ENCODE assay signal across 22 cellular contexts in genomic region chr14:90405101-90405500, GRCh38. TPM values are rescaled to one million over a fixed set of nuclear protein-coding genes. Genes with fewer than 3 reads are reported as not detected.
DNase-seq lines count a peak whose midpoint lies in the region; ATAC-seq, FAIRE-seq and TF ChIP-seq lines count a peak whose summit lies in the region.
"Had no signal": no experiment of that assay in that cellular context is flagged by ENCODE, and none has a peak within 500 bp of the region (broad histone marks: within the 10 kb centered on the region; RNA-seq: fewer than 3 reads in every experiment).

No MANE protein-coding gene starts in this region.

- H3K4me1 ChIP-seq in CD4-positive, alpha-beta memory T cell (ENCODE audit: insufficient read depth, low read length), result peaks cover 40% of the 10 kb centered on the region
- H3K4me1 ChIP-seq in HCT116 (ENCODE audit: control insufficient read depth in 1 of 2, insufficient read depth in 2 of 2, low read length in 2 of 2) (peaks cover 0 to 4% of the 10 kb centered on the region in 2 experiments; a peak in 2 of 4 replicates), GM12878 (ENCODE audit: control insufficient read depth, insufficient read depth, low read length) (peaks cover 2% of the 10 kb centered on the region; the same call in 1 of the 2 replicates), rectal smooth muscle tissue (ENCODE audit: control insufficient read depth, insufficient read depth, low read length) (peaks cover 80% of the 10 kb centered on the region)

- no peaks in the 10 kb centered on the region for H3K9me3 ChIP-seq in CD4-positive, alpha-beta memory T cell (ENCODE audit: control insufficient read depth in 1 of 2, low read length in 2 of 2)
- no peaks in the 10 kb centered on the region for H3K9me3 ChIP-seq in HCT116 (ENCODE audit: control insufficient read depth in 1 of 2, insufficient read depth in 1 of 2, low read depth in 1 of 2, low read length in 2 of 2)
- no peaks in the 10 kb centered on the region for H3K9me3 ChIP-seq in GM12878 (replicated peaks; ENCODE audit: control insufficient read depth, insufficient read depth, low read length)
- H3K9me3 ChIP-seq: mucosa of descending colon had no signal

- in situ Hi-C loops in GM12878 (cut with MboI), result no loop called here

- H3K9me3 Mint-ChIP-seq in CD4-positive, alpha-beta memory T cell, result peaks cover 0 to 5% (median 0%) of the 10 kb centered on the region in 8 donors
- H3K9me3 Mint-ChIP-seq: activated naive CD8-positive, alpha-beta T cell treated with anti-CD3 and anti-CD28 coated beads, Interleukin-2, amount 10 ng/mL, durations not matched to agents 7 days and 5 days; GM23338; T-helper 1 cell treated with Interleukin-12 subunit alpha and Interleukin-12 subunit beta and Interleukin-4 antibody, amounts not matched to agents 30 μg/mL and 1 μg/mL, for 36 hours had no signal

- H3K36me3 Mint-ChIP-seq in CD4-positive, alpha-beta memory T cell, result peaks cover 68 to 76% of the 10 kb centered on the region in 2 donors

- no peak for FAIRE-seq in GM12878 (lab: Jason Lieb, UNC)
- FAIRE-seq: GM12891 had no signal

- SMC1A ChIA-PET in GM12878 (lab: Charles Lee; ENCODE audit: uncharacterized antibody, unreplicated experiment), result no interaction called here

- TF ChIP-seq POLR2A in HCT116 (IDR thresholded peaks at IDR 0.05; ENCODE audit: borderline replicate concordance, extremely low read depth, insufficient read depth, insufficient read length) (no peak), GM12878 (IDR thresholded peaks at IDR 0.05; ENCODE audit: low read depth, low read length) (no peak)

- ATAC-seq in HCT116 (no peak), GM12878 (no peak)
- ATAC-seq: GM23338, left cardiac atrium, mucosa of descending colon had no signal

- POLR2A ChIA-PET in CD4-positive, alpha-beta memory T cell (lab: Charles Lee; ENCODE audit: partially characterized antibody), result interaction anchor here (0.8 to 18.5 kb wide), 4 partner anchors 8 to 149 kb away, joined by 4 to 1009 read pairs (median 15); partner anchors contain the start of genes CALM1 and PSMC1
- POLR2A ChIA-PET in HCT116 (lab: Charles Lee) (no interaction called here), GM12878 (lab: Charles Lee) (no interaction called here)

- TF ChIP-seq RAD21 in HCT116 (IDR thresholded peaks at IDR 0.05; ENCODE audit: low read depth), result no peak
- no peak for TF ChIP-seq RAD21 in GM12878 (IDR thresholded peaks at IDR 0.05; ENCODE audit: insufficient read depth, low read depth, low read length)

- H2AFZ ChIP-seq in HCT116 (ENCODE audit: low read depth, low read length, poor library complexity, severe bottlenecking) (no peak overlapping the region), GM12878 (ENCODE audit: control insufficient read depth, low read depth, low read length) (no peak overlapping the region)
- H2AFZ ChIP-seq: GM23338 had no signal

- BruUV-seq in HCT116 (replicated peaks; lab: Mats Ljungman, UMichigan), result TSS peak; percentile 5
- BruUV-seq in GM12878 (replicated peaks; lab: Mats Ljungman, UMichigan), result TSS peak; percentile 27

- WGBS in GM12878 (ENCODE audit: insufficient coverage, insufficient replicate concordance, low lambda C conversion rate, missing lambda C conversion rate), result 85% methylated on average over 9 of the region's 9 CpGs

- no peak overlapping the region for H3K4me3 Mint-ChIP-seq in CD4-positive, alpha-beta memory T cell
- H3K4me3 Mint-ChIP-seq: activated naive CD8-positive, alpha-beta T cell treated with anti-CD3 and anti-CD28 coated beads, Interleukin-2, amount 10 ng/mL, durations not matched to agents 7 days and 5 days; GM23338; T-helper 1 cell treated with Interleukin-12 subunit alpha and Interleukin-12 subunit beta and Interleukin-4 antibody, amounts not matched to agents 30 μg/mL and 1 μg/mL, for 36 hours had no signal

- H3K27me3 ChIP-seq in CD4-positive, alpha-beta memory T cell (ENCODE audit: insufficient read depth, low read length), result no peaks in the 10 kb centered on the region
- H3K27me3 ChIP-seq in HCT116 (ENCODE audit: insufficient read depth, low read length) (no peaks in the 10 kb centered on the region), GM12878 (replicated peaks in 1 of 2; ENCODE audit: control insufficient read depth in 2 of 2, insufficient read depth in 2 of 2, low read length in 1 of 2) (no peaks in the 10 kb centered on the region), rectal smooth muscle tissue (ENCODE audit: control insufficient read depth, insufficient read depth, low read length) (no peaks in the 10 kb centered on the region)
- H3K27me3 ChIP-seq: cardiac muscle cell had no signal

- H3K9ac ChIP-seq in HCT116 (ENCODE audit: low read length), result no peak overlapping the region
- H3K9ac ChIP-seq in GM12878 (ENCODE audit: control insufficient read depth, insufficient read depth, low read length), result no peak overlapping the region
- no peak overlapping the region for H3K9ac ChIP-seq in rectal smooth muscle tissue (ENCODE audit: low read length)

- no peak overlapping the region for H3K4me3 ChIP-seq in CD4-positive, alpha-beta memory T cell (ENCODE audit: low read length in 2 of 2)
- H3K4me3 ChIP-seq in HCT116 (replicated peaks in 1 of 2; ENCODE audit: low read depth in 1 of 2, low read length in 2 of 2), result no peak overlapping the region
- no peak overlapping the region for H3K4me3 ChIP-seq in GM12878
- no peak overlapping the region for H3K4me3 ChIP-seq in rectal smooth muscle tissue (ENCODE audit: low read length)
- H3K4me3 ChIP-seq: cardiac muscle cell, GM23338, mucosa of descending colon, skin epidermis had no signal

- DNase-seq in CD4-positive, alpha-beta memory T cell, result no peak
- DNase-seq in HCT116 (ENCODE audit: low read depth, low spot score), result no peak
- DNase-seq in GM12878 (ENCODE audit: low read depth, low spot score), result no peak
- DNase-seq in GDM1 (lab: John Stamatoyannopoulos, UW), result no peak
- DNase-seq in DMS153 treated with DMSO at 0.1 percent for 48 hours (lab: John Stamatoyannopoulos, UW; ENCODE audit: unreplicated experiment), result no peak
- DNase-seq in NCI-H226, result no peak
- DNase-seq: activated CD8-positive, alpha-beta memory T cell treated with anti-CD3 and anti-CD28 coated beads, Interleukin-2, amount 50 U/mL, for 4 hours; activated naive CD8-positive, alpha-beta T cell treated with anti-CD3 and anti-CD28 coated beads, Interleukin-2, amount 10 ng/mL, durations not matched to agents 7 days and 5 days; C1 segment of cervical spinal cord; KBM-7; left cardiac atrium; mucosa of descending colon; NCI-H1092; stimulated activated CD4-positive, alpha-beta T cell treated with anti-CD3 and anti-CD28 coated beads, Interleukin-4, amount 100 ng/mL, for 24 hours; stimulated activated CD8-positive, alpha-beta memory T cell treated with anti-CD3 and anti-CD28 coated beads, Interleukin-4, amount 100 ng/mL, for 48 hours had no signal

- H3K79me2 ChIP-seq in HCT116 (ENCODE audit: insufficient read depth, low read length) (peaks cover 27% of the 10 kb centered on the region), GM12878 (ENCODE audit: control insufficient read depth, insufficient read depth, low read length) (peaks cover 9% of the 10 kb centered on the region)

- H3K27ac Mint-ChIP-seq in CD4-positive, alpha-beta memory T cell, result peak overlapping the region in 6 of 7 donors; percentile 12 to 84 (median 64)
- H3K27ac Mint-ChIP-seq: activated naive CD8-positive, alpha-beta T cell treated with anti-CD3 and anti-CD28 coated beads, Interleukin-2, amount 10 ng/mL, durations not matched to agents 7 days and 5 days; GM23338; T-helper 1 cell treated with Interleukin-12 subunit alpha and Interleukin-12 subunit beta and Interleukin-4 antibody, amounts not matched to agents 30 μg/mL and 1 μg/mL, for 36 hours had no signal

- CTCF ChIA-PET in CD4-positive, alpha-beta memory T cell (lab: Charles Lee; ENCODE audit: partially characterized antibody), result interaction anchor here (9.3 kb wide), 1 partner anchor 21 kb away, joined by 119 read pairs; no protein-coding TSS in a partner anchor
- CTCF ChIA-PET in HCT116 (lab: Charles Lee) (interaction anchor here (1.2 to 1.6 kb wide), 2 partner anchors 353 kb away, joined by 3 to 4 read pairs; no protein-coding TSS in a partner anchor), GM12878 (lab: Yijun Ruan, JAX) (interaction anchor here (1.1 kb wide), 1 partner anchor 24 kb away, joined by 3 read pairs; no protein-coding TSS in a partner anchor)

- intact Hi-C loops in CD4-positive, alpha-beta memory T cell (cut with micrococcal nuclease), result no loop called here
- intact Hi-C loops in HCT116 (cut with micrococcal nuclease), result no loop called here
- intact Hi-C loops in GM12878 (cut with micrococcal nuclease; ENCODE audit: unreplicated experiment), result no loop called here

- H3K36me3 ChIP-seq in CD4-positive, alpha-beta memory T cell (ENCODE audit: insufficient read depth, low read length), result peaks cover 67% of the 10 kb centered on the region
- H3K36me3 ChIP-seq in HCT116 (ENCODE audit: control insufficient read depth in 1 of 2, insufficient read depth in 2 of 2, low read length in 2 of 2) (peaks cover 52 to 54% of the 10 kb centered on the region in 2 experiments), GM12878 (ENCODE audit: control insufficient read depth in 2 of 2, insufficient read depth in 2 of 2, low read length in 1 of 2) (peaks cover 13 to 40% of the 10 kb centered on the region in 2 experiments), rectal smooth muscle tissue (ENCODE audit: control insufficient read depth, insufficient read depth, low read length) (peaks cover 46% of the 10 kb centered on the region)

- peaks cover 42 to 72% (median 49%) of the 10 kb centered on the region in 4 donors for H3K4me1 Mint-ChIP-seq in CD4-positive, alpha-beta memory T cell

- H3K27ac ChIP-seq in CD4-positive, alpha-beta memory T cell (ENCODE audit: low read depth, low read length), result no peak overlapping the region
- H3K27ac ChIP-seq in HCT116 (ENCODE audit: low read depth, low read length), result no peak overlapping the region
- H3K27ac ChIP-seq in GM12878 (ENCODE audit: control insufficient read depth, insufficient read depth), result no peak overlapping the region
- peak overlapping the region; percentile 88 for H3K27ac ChIP-seq in rectal smooth muscle tissue (ENCODE audit: low read depth, low read length)
- H3K27ac ChIP-seq: cardiac muscle cell, HL-60, skin epidermis had no signal

- no peaks in the 10 kb centered on the region for H3K27me3 Mint-ChIP-seq in CD4-positive, alpha-beta memory T cell
- H3K27me3 Mint-ChIP-seq: activated naive CD8-positive, alpha-beta T cell treated with anti-CD3 and anti-CD28 coated beads, Interleukin-2, amount 10 ng/mL, durations not matched to agents 7 days and 5 days had no signal

- no peak for TF ChIP-seq CTCF in HCT116 (IDR thresholded peaks at IDR 0.05 in 2 of 3, conservative IDR thresholded peaks at IDR 0.05 in 1 of 3; ENCODE audit: borderline replicate concordance in 1 of 3, insufficient read depth in 1 of 3, low read depth in 2 of 3, low read length in 2 of 3)
- TF ChIP-seq CTCF in GM12878 (IDR thresholded peaks at IDR 0.05 in 2 of 3, conservative IDR thresholded peaks at IDR 0.05 in 1 of 3; ENCODE audit: control insufficient read depth in 2 of 3, extremely low read depth in 1 of 3, insufficient read depth in 1 of 3, low read depth in 3 of 3, low read length in 3 of 3), result no peak

- H4K20me1 ChIP-seq in HCT116 (ENCODE audit: insufficient read depth) (peaks cover 5% of the 10 kb centered on the region; the same call in 1 of the 2 replicates), GM12878 (ENCODE audit: control insufficient read depth, insufficient read depth) (peaks cover 3% of the 10 kb centered on the region; the same call in 1 of the 2 replicates)

- RAD21 ChIA-PET in HCT116 (lab: Charles Lee; ENCODE audit: low non-redundant PET in 1 of 2, low total read pairs in 2 of 2, uncharacterized antibody in 2 of 2, unreplicated experiment in 2 of 2), result no interaction called here
- RAD21 ChIA-PET in GM12878 (lab: Charles Lee; ENCODE audit: unreplicated experiment), result interaction anchor here (1.6 kb wide), 1 partner anchor 292 kb away, joined by 3 read pairs; no protein-coding TSS in a partner anchor

- H3K4me2 ChIP-seq in HCT116 (ENCODE audit: low read length) (no peak overlapping the region), GM12878 (ENCODE audit: control insufficient read depth, insufficient read depth) (no peak overlapping the region)
- H3K4me2 ChIP-seq: GM23338 had no signal

- TF ChIP-seq EP300 in GM12878 (IDR thresholded peaks at IDR 0.05; ENCODE audit: borderline replicate concordance in 1 of 2, control insufficient read depth in 1 of 2, low read depth in 2 of 2, low read length in 2 of 2), result no peak

- no peaks in the 10 kb centered on the region for H3K9me2 ChIP-seq in HCT116 (ENCODE audit: insufficient read depth)

RNA-seq across cellular contexts. Expression of gene CALM1, which starts 8.3 kb away (rescaled TPM):
- 100 to 1,000 TPM; 693 to 698 TPM for total RNA-seq in CD4-positive, alpha-beta memory T cell
- polyA plus RNA-seq in CD4-positive, alpha-beta memory T cell, result 1,000 to 10,000 TPM; 2,724 to 3,289 TPM
- total RNA-seq in HCT116 (2021; ENCODE audit: unreplicated experiment), result 261 TPM
- 262 and 272 TPM in 2 replicates for polyA plus RNA-seq in HCT116 (2012)
- 75.0 and 87.9 TPM in 2 replicates for total RNA-seq in GM12878 (2013; cell fraction: nucleolus; rRNA removed)
- 385 and 467 TPM in 2 replicates for total RNA-seq in GM12878 (2014; rRNA removed)
- total RNA-seq in GM12878 (2014; rRNA removed; fragmentation: Illumina TruSeq; extraction: Trizol), result 192 and 197 TPM in 2 replicates
- total RNA-seq in GM12878 (2021), result 246 and 249 TPM in 2 replicates
- polyA plus RNA-seq in GM12878 (2011; ENCODE audit: low read depth), result 106 TPM
- 219 and 309 TPM in 2 replicates for polyA plus RNA-seq in GM12878 (2011; rRNA removed)
- polyA plus RNA-seq in GM12878 (2011; cell fraction: cytosol; rRNA removed), result 145 and 195 TPM in 2 replicates
- 159 and 182 TPM in 2 replicates for polyA plus RNA-seq in GM12878 (2011; cell fraction: nucleus; rRNA removed)
- polyA plus RNA-seq in GM12878 (2012), result 147 and 161 TPM in 2 replicates
- polyA plus RNA-seq in GM12878 (2014; fragmentation: Illumina TruSeq; extraction: Trizol), result 420 and 491 TPM in 2 replicates
- polyA plus RNA-seq in GM12878 (2014; fragmentation: Nextera tagmentation; extraction: Ambion mirVana), result 100 to 1,000 TPM; 110 to 175 TPM
- polyA plus RNA-seq in GM12878 (2014; rRNA removed), result 273 and 290 TPM in 2 replicates
- polyA plus RNA-seq in GM12878 (2016; fragmentation: Nextera tagmentation; extraction: Ambion mirVana), result 100 to 1,000 TPM; 679 to 729 TPM
- polyA minus RNA-seq in GM12878 (2011; rRNA and poly(A)+ RNA removed), result 122 and 209 TPM in 2 replicates
- polyA minus RNA-seq in GM12878 (2011; cell fraction: cytosol; rRNA and poly(A)+ RNA removed), result 88.7 and 91.4 TPM in 2 replicates
- 101 and 180 TPM in 2 replicates for polyA minus RNA-seq in GM12878 (2011; cell fraction: nucleus; rRNA and poly(A)+ RNA removed)
